In genomic region chr2:133107436-133107835, GRCh38 we compare ENCODE assay signal across 23 cellular contexts.
DNase-seq lines count a peak whose midpoint lies in the region; ATAC-seq and TF ChIP-seq lines count a peak whose summit lies in the region.
"Had no signal": no experiment of that assay in that cellular context is flagged by ENCODE, and none has a peak within 500 bp of the region (broad histone marks: within the 10 kb centered on the region; RNA-seq: fewer than 3 reads in every experiment).

No MANE protein-coding gene starts in this region.

- H3K27ac ChIP-seq in right atrium auricular region (no peak overlapping the region), left ventricle myocardium inferior (replicated peaks) (no peak overlapping the region), osteoblast (ENCODE audit: low read depth, low read length) (no peak overlapping the region)
- H3K27ac ChIP-seq: A549; BLaER1 treated with 17β-estradiol and CSF1 and Interleukin-3, amounts not matched to agents 10 nM and 100 nM; GM23248 had no signal

- no peaks in the 10 kb centered on the region for H4K20me1 ChIP-seq in osteoblast (ENCODE audit: insufficient read depth, low read length)
- H4K20me1 ChIP-seq: BLaER1 treated with 17β-estradiol and CSF1 and Interleukin-3, amounts not matched to agents 10 nM and 100 nM had no signal

- H3K4me1 ChIP-seq in right atrium auricular region (no peaks in the 10 kb centered on the region), left ventricle myocardium inferior (peaks cover 5% of the 10 kb centered on the region), osteoblast (ENCODE audit: insufficient read depth, low read length) (no peaks in the 10 kb centered on the region)
- H3K4me1 ChIP-seq: BE2C had no signal

- peaks cover 7% of the 10 kb centered on the region for H3K27me3 Mint-ChIP-seq in progenitor cell of endocrine pancreas
- H3K27me3 Mint-ChIP-seq: CD4-positive, alpha-beta T cell had no signal

- no peak overlapping the region for H2AFZ ChIP-seq in osteoblast (ENCODE audit: low read length)
- H2AFZ ChIP-seq: GM23248 had no signal

- TF ChIP-seq CTCF in right atrium auricular region (IDR thresholded peaks at IDR 0.05) = no peak
- no peak for TF ChIP-seq CTCF in left ventricle myocardium inferior (IDR thresholded peaks at IDR 0.05; ENCODE audit: borderline replicate concordance)
- TF ChIP-seq CTCF in osteoblast (IDR thresholded peaks at IDR 0.05; ENCODE audit: extremely low read depth, low read depth, low read length) = no peak
- no peak for TF ChIP-seq CTCF in progenitor cell of endocrine pancreas (IDR thresholded peaks at IDR 0.05; ENCODE audit: unreplicated experiment)

- H3K36me3 Mint-ChIP-seq in progenitor cell of endocrine pancreas (ENCODE audit: insufficient read depth) = no peaks in the 10 kb centered on the region
- H3K36me3 Mint-ChIP-seq: CD14-positive monocyte had no signal

- H3K4me3 Mint-ChIP-seq in progenitor cell of endocrine pancreas (ENCODE audit: low read depth) = no peak overlapping the region
- H3K4me3 Mint-ChIP-seq: CD14-positive monocyte; CD4-positive, alpha-beta T cell had no signal

- H3K27ac Mint-ChIP-seq in progenitor cell of endocrine pancreas = no peak overlapping the region
- H3K27ac Mint-ChIP-seq: CD14-positive monocyte; CD4-positive, alpha-beta T cell; CD8-positive, alpha-beta memory T cell had no signal

- H3K4me2 ChIP-seq in osteoblast (ENCODE audit: insufficient read depth, low read length) = no peak overlapping the region
- H3K4me2 ChIP-seq: A549; BLaER1 treated with 17β-estradiol and CSF1 and Interleukin-3, amounts not matched to agents 10 nM and 100 nM had no signal

- H3K36me3 ChIP-seq in right atrium auricular region = no peaks in the 10 kb centered on the region
- H3K36me3 ChIP-seq in left ventricle myocardium inferior = no peaks in the 10 kb centered on the region
- H3K36me3 ChIP-seq in osteoblast (ENCODE audit: insufficient read depth, low read length) = no peaks in the 10 kb centered on the region
- H3K36me3 ChIP-seq: BE2C; BLaER1 treated with 17β-estradiol and CSF1 and Interleukin-3, amounts not matched to agents 10 nM and 100 nM had no signal

- intact Hi-C loops in Right ventricle myocardium superior (cut with DNase I) = no loop called here
- intact Hi-C loops in left ventricle myocardium inferior (cut with micrococcal nuclease) = no loop called here

- no peaks in the 10 kb centered on the region for H3K9me3 Mint-ChIP-seq in progenitor cell of endocrine pancreas (ENCODE audit: low read depth)

- no peaks in the 10 kb centered on the region for H3K27me3 ChIP-seq in right atrium auricular region
- no peaks in the 10 kb centered on the region for H3K27me3 ChIP-seq in left ventricle myocardium inferior (ENCODE audit: low read depth)
- H3K27me3 ChIP-seq in osteoblast (ENCODE audit: insufficient read depth, low read length) = no peaks in the 10 kb centered on the region
- H3K27me3 ChIP-seq: BE2C; BLaER1 treated with 17β-estradiol and CSF1 and Interleukin-3, amounts not matched to agents 10 nM and 100 nM had no signal

- peak; percentile 94 for ATAC-seq in Right ventricle myocardium superior (ENCODE audit: poor library complexity)
- ATAC-seq in HG03520 (IDR thresholded peaks at IDR 0.05; ENCODE audit: unreplicated experiment) = no peak
- ATAC-seq: A549, GM12878 had no signal

- DNase-seq in Right ventricle myocardium superior (peak; percentile 59), right atrium auricular region (ENCODE audit: low spot score) (no peak), left ventricle myocardium inferior (peak; percentile 29), osteoblast (ENCODE audit: insufficient read length, low spot score, missing footprints) (peak; percentile 41), progenitor cell of endocrine pancreas (ENCODE audit: low spot score, unreplicated experiment) (no peak)
- DNase-seq: 8988T; ACHN; AML-193; BE2C; CD4-positive, alpha-beta T cell; CD8-positive, alpha-beta memory T cell; DMS 273 treated with DMSO at 0.1 percent for 48 hours; DMS79; EL; GDM1; GM23248; H7; HCEC 1CT had no signal

- H3K4me1 Mint-ChIP-seq in progenitor cell of endocrine pancreas (ENCODE audit: low read depth) = peaks cover 2% of the 10 kb centered on the region
- H3K4me1 Mint-ChIP-seq: CD14-positive monocyte; CD8-positive, alpha-beta memory T cell had no signal

- H3K79me2 ChIP-seq in osteoblast (ENCODE audit: insufficient read depth, low read length) = no peaks in the 10 kb centered on the region

- H3K9me3 ChIP-seq in right atrium auricular region (no peaks in the 10 kb centered on the region), left ventricle myocardium inferior (replicated peaks) (no peaks in the 10 kb centered on the region), osteoblast (ENCODE audit: low read depth, low read length) (no peaks in the 10 kb centered on the region)
- H3K9me3 ChIP-seq: A549; BE2C; BLaER1 treated with 17β-estradiol and CSF1 and Interleukin-3, amounts not matched to agents 10 nM and 100 nM had no signal

- H3K4me3 ChIP-seq in right atrium auricular region (no peak overlapping the region), left ventricle myocardium inferior (no peak overlapping the region), osteoblast (ENCODE audit: insufficient read depth, low read length) (no peak overlapping the region)
- H3K4me3 ChIP-seq: A549; BLaER1 treated with 17β-estradiol and CSF1 and Interleukin-3, amounts not matched to agents 10 nM and 100 nM; GM12878; GM23248 had no signal

Comparison
In these comparisons a context has a peak if more than half of its experiments do, and no peak if none do; other contexts are left out.
1. DNase-seq: peak in Right ventricle myocardium superior (single experiment), left ventricle myocardium inferior (single experiment) and osteoblast (single experiment); none in right atrium auricular region (single experiment) and progenitor cell of endocrine pancreas (single experiment).